Comparison of ENCODE assay signal across 8 cellular contexts in genomic region chr7:108063520-108063933, GRCh38.
DNase-seq lines count a peak whose midpoint lies in the region; ATAC-seq and TF ChIP-seq lines count a peak whose summit lies in the region.

No MANE protein-coding gene starts in this region.

- H3K4me1 Mint-ChIP-seq in stimulated activated naive CD8-positive, alpha-beta T cell treated with anti-CD3 and anti-CD28 coated beads, Interleukin-15, amount 100 ng/mL, for 72 hours: peaks cover 6% of the 10 kb centered on the region
- H3K4me1 Mint-ChIP-seq in WTC11: peaks cover 9% of the 10 kb centered on the region

- H3K4me1 ChIP-seq in upper lobe of right lung: peaks cover 4% of the 10 kb centered on the region
- H3K4me1 ChIP-seq in SJCRH30: peaks cover 9% of the 10 kb centered on the region

- no peaks in the 10 kb centered on the region for H3K9me3 Mint-ChIP-seq in stimulated activated naive CD8-positive, alpha-beta T cell treated with anti-CD3 and anti-CD28 coated beads, Interleukin-15, amount 100 ng/mL, for 72 hours
- H3K9me3 Mint-ChIP-seq in WTC11: no peaks in the 10 kb centered on the region

- POLR2A ChIA-PET in WTC11 (lab: Charles Lee): no interaction called here

- peak; percentile 66 for ATAC-seq in stimulated activated naive CD8-positive, alpha-beta T cell treated with anti-CD3 and anti-CD28 coated beads, Interleukin-15, amount 100 ng/mL, for 72 hours
- ATAC-seq in stimulated activated naive CD8-positive, alpha-beta T cell treated with anti-CD3 and anti-CD28 coated beads, Interleukin-15, Interleukin-2, amounts not matched to agents 100 U/mL and 50 U/mL, for 24 hours: no peak
- ATAC-seq in HG02973 (IDR thresholded peaks at IDR 0.05; ENCODE audit: unreplicated experiment) (peak; percentile 66), WTC11 (peak; percentile 36; the same call in 1 of the 2 replicates), upper lobe of right lung (peak; percentile 25), GM18909 (IDR thresholded peaks at IDR 0.05; ENCODE audit: poor library complexity, unreplicated experiment) (no peak)

- no peak overlapping the region for H3K4me3 ChIP-seq in upper lobe of right lung
- H3K4me3 ChIP-seq in SJCRH30: no peak overlapping the region

- H3K27me3 ChIP-seq in upper lobe of right lung (no peaks in the 10 kb centered on the region), SJCRH30 (no peaks in the 10 kb centered on the region)

- H3K36me3 ChIP-seq in upper lobe of right lung (no peaks in the 10 kb centered on the region), SJCRH30 (no peaks in the 10 kb centered on the region)

- H3K36me3 Mint-ChIP-seq in WTC11: no peaks in the 10 kb centered on the region

- no peak for TF ChIP-seq CTCF in WTC11 (IDR thresholded peaks at IDR 0.05)
- no peak for TF ChIP-seq CTCF in upper lobe of right lung (IDR thresholded peaks at IDR 0.05)

- H3K27ac ChIP-seq in upper lobe of right lung: no peak overlapping the region
- H3K27ac ChIP-seq in SJCRH30: no peak overlapping the region

- intact Hi-C loops in upper lobe of right lung (cut with DNase I): no loop called here

- H3K9me3 ChIP-seq in upper lobe of right lung: no peaks in the 10 kb centered on the region
- H3K9me3 ChIP-seq in SJCRH30 (replicated peaks): no peaks in the 10 kb centered on the region

- CTCF ChIA-PET in WTC11 (lab: Charles Lee): no interaction called here

- no peak overlapping the region for H3K27ac Mint-ChIP-seq in stimulated activated naive CD8-positive, alpha-beta T cell treated with anti-CD3 and anti-CD28 coated beads, Interleukin-15, amount 100 ng/mL, for 72 hours
- no peak overlapping the region for H3K27ac Mint-ChIP-seq in WTC11

- no peaks in the 10 kb centered on the region for H3K27me3 Mint-ChIP-seq in stimulated activated naive CD8-positive, alpha-beta T cell treated with anti-CD3 and anti-CD28 coated beads, Interleukin-15, amount 100 ng/mL, for 72 hours
- H3K27me3 Mint-ChIP-seq in WTC11 (ENCODE audit: low read depth): no peaks in the 10 kb centered on the region

- H3K4me3 Mint-ChIP-seq in stimulated activated naive CD8-positive, alpha-beta T cell treated with anti-CD3 and anti-CD28 coated beads, Interleukin-15, amount 100 ng/mL, for 72 hours: no peak overlapping the region
- H3K4me3 Mint-ChIP-seq in WTC11: no peak overlapping the region

- peak in 1 of 2 donors; percentile 15 for DNase-seq in stimulated activated naive CD8-positive, alpha-beta T cell treated with anti-CD3 and anti-CD28 coated beads, Interleukin-15, amount 100 ng/mL, for 72 hours
- no peak for DNase-seq in stimulated activated naive CD8-positive, alpha-beta T cell treated with anti-CD3 and anti-CD28 coated beads, Interleukin-15, Interleukin-2, amounts not matched to agents 100 U/mL and 50 U/mL, for 24 hours
- DNase-seq in WTC11 (ENCODE audit: low spot score) (no peak), upper lobe of right lung (no peak), retina (no peak), SJCRH30 (no peak)

TF ChIP-seq in WTC11, 78 proteins besides CTCF, POLR2A, EP300 and RAD21:
- no peak for TF ChIP-seq NR1H2 (CRISPR knock-in tag; IDR thresholded peaks at IDR 0.05)
- TF ChIP-seq E2F4 (CRISPR knock-in tag; IDR thresholded peaks at IDR 0.05; ENCODE audit: borderline replicate concordance, low read depth): no peak
- no peak for TF ChIP-seq TEAD4 (CRISPR knock-in tag; IDR thresholded peaks at IDR 0.05)
- no peak for TF ChIP-seq ELF4 (CRISPR knock-in tag; IDR thresholded peaks at IDR 0.05; ENCODE audit: low read depth)
- TF ChIP-seq PREB (CRISPR knock-in tag; IDR thresholded peaks at IDR 0.05; ENCODE audit: borderline replicate concordance): no peak
- TF ChIP-seq CBFB (CRISPR knock-in tag; IDR thresholded peaks at IDR 0.05; ENCODE audit: low read depth): no peak
- no peak for TF ChIP-seq PRDM15 (CRISPR knock-in tag; IDR thresholded peaks at IDR 0.05)
- no peak for TF ChIP-seq SP1 (CRISPR knock-in tag; conservative IDR thresholded peaks at IDR 0.05)
- no peak for TF ChIP-seq RELA (CRISPR knock-in tag; IDR thresholded peaks at IDR 0.05; ENCODE audit: borderline replicate concordance)
- TF ChIP-seq ZNF263 (CRISPR knock-in tag; IDR thresholded peaks at IDR 0.05; ENCODE audit: low read depth): no peak

Comparison
In these comparisons a context has a peak if more than half of its experiments do, and no peak if none do; other contexts are left out.
1. ATAC-seq: peak in stimulated activated naive CD8-positive, alpha-beta T cell treated with anti-CD3 and anti-CD28 coated beads, Interleukin-15, amount 100 ng/mL, for 72 hours (single experiment), HG02973 (single experiment), WTC11 (single experiment) and upper lobe of right lung (single experiment); none in stimulated activated naive CD8-positive, alpha-beta T cell treated with anti-CD3 and anti-CD28 coated beads, Interleukin-15, Interleukin-2, amounts not matched to agents 100 U/mL and 50 U/mL, for 24 hours (single experiment) and GM18909 (single experiment).